18 cellular contexts compared by ENCODE assay signal in genomic region chr3:33491697-33492096, GRCh38.
"Had no signal": no experiment of that assay in that cellular context is flagged by ENCODE, and none has a peak within 500 bp of the region (broad histone marks: within the 10 kb centered on the region; RNA-seq: fewer than 3 reads in every experiment).

No MANE protein-coding gene starts in this region.

- H3K27ac ChIP-seq: RWPE1 had no signal

- DNase-seq: KG1, MV-4-11, NCI-H1048, NCI-H1105, NCI-H1417, NCI-H1436 treated with DMSO at 0.1 percent for 48 hours, NCI-H1694, NCI-H187 treated with DMSO at 0.1 percent for 48 hours, NCI-H2081, NCI-H2107, NCI-H2227 treated with DMSO at 0.1 percent for 48 hours, NCI-H524, NCI-H526 treated with DMSO at 0.1 percent for 48 hours, NCI-H774, PC-3, SHP77 had no signal

- ATAC-seq: Panc1, PC-3 had no signal
